In genomic region chr20:62760536-62761057, GRCh38 we compare ENCODE assay signal across 1 cellular context.
TF ChIP-seq lines count a peak whose summit lies in the region.

No MANE protein-coding gene starts in this region.

TF ChIP-seq in HepG2, 621 proteins besides CTCF, POLR2A, EP300 and RAD21:
- TF ChIP-seq PCBP1 (IDR thresholded peaks at IDR 0.05; ENCODE audit: borderline replicate concordance, low read depth, low read length) = peak; percentile 44; the same call in 1 of the 2 replicates
- TF ChIP-seq GFI1 (CRISPR knock-in tag; IDR thresholded peaks at IDR 0.05; ENCODE audit: borderline replicate concordance) = no peak
